8 cellular contexts compared by ENCODE assay signal in the genomic region with DNA sequence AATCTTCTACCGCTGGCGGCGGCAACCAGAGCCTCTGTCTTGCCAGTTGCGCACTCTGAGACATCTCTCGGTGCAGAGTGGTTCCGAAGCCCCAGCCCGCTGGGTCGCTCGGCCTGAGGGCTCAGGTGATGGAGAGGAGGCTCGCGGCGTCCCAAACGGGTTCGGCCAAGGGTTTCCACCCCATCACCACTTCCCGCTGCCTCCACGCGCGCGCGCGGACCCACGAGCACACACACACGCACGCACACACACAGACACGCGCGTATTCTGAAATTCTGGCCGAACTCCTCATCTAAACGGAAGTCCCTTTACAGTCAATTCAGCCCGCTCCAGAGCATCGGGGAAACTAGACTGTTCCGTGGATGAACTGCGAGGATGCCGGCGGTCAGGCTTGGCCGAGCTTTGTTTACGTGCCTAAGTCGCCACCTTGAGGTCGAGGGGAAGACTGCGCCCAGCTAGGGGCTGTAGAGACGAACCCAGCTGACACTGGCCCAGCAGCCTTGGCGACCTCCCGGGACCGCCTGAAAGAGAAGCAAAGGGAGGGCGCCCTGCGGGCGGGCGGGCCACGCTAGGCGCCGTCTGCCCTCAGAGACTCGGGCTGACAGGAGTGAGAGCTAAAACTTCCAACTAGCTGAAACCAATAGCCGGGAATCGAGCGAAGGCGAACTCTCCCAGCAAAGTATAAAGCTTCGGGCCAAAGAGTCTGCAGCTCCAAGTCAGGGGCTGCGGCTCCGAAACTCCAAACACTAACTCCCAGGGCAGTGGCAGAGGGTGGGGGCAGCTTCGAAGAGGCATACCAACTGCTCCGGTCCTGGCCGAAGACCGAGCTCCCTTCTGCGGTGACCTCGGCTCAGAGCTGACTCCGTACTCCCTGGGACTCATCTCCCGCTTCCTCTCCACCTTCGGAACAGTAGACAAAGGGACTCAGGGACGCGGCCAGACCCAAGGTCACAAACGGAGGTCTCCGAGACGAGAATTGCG.
DNase-seq lines count a peak whose midpoint lies in the region; TF ChIP-seq lines count a peak whose summit lies in the region.

No MANE protein-coding gene starts in this region.

- peaks cover 45% of the 10 kb centered on the region for H3K27me3 Mint-ChIP-seq in activated naive CD4-positive, alpha-beta T cell treated with anti-CD3 and anti-CD28 coated beads for 36 hours (ENCODE audit: low read depth)

- H3K9me3 ChIP-seq in ES-I3 (ENCODE audit: control insufficient read depth, insufficient read depth, low read length) (no peaks in the 10 kb centered on the region), neuronal stem cell (replicated peaks in 1 of 2; ENCODE audit: control insufficient read depth in 2 of 2, insufficient read depth in 1 of 2, low read depth in 1 of 2, low read length in 2 of 2) (peaks cover 0 to 9% of the 10 kb centered on the region in 2 donors), thyroid gland (no peaks in the 10 kb centered on the region)

- H3K9ac ChIP-seq in ES-I3 (ENCODE audit: low read depth, low read length) = peak overlapping the region; percentile 60; the same call in 1 of the 2 replicates
- H3K9ac ChIP-seq in KMS-11 = no peak overlapping the region
- H3K9ac ChIP-seq in neuronal stem cell (ENCODE audit: low read depth, low read length, poor library complexity) = peak overlapping the region; percentile 89

- peak overlapping the region; percentile 62 for H3K4me2 ChIP-seq in KMS-11
- peak overlapping the region; percentile 97 for H3K4me2 ChIP-seq in neuronal stem cell (ENCODE audit: insufficient read depth, low read length, poor library complexity, severe bottlenecking)

- intact Hi-C loops in activated naive CD4-positive, alpha-beta T cell treated with anti-CD3 and anti-CD28 coated beads for 36 hours (cut with micrococcal nuclease) = loop anchor here (1.0 to 5.0 kb wide), 5 partner anchors 9 to 1286 kb away; no protein-coding TSS in a partner anchor
- intact Hi-C loops in thyroid gland (cut with DNase I) = loop anchor here (5.0 kb wide), 3 partner anchors 671 to 1286 kb away; no protein-coding TSS in a partner anchor

- TF ChIP-seq CTCF in KMS-11 (conservative IDR thresholded peaks at IDR 0.05; ENCODE audit: low read depth, low read length) = peak; percentile 84
- peak; percentile 58 to 94 (median 87) for TF ChIP-seq CTCF in thyroid gland (IDR thresholded peaks at IDR 0.05)

- H3K27ac Mint-ChIP-seq in activated naive CD4-positive, alpha-beta T cell treated with anti-CD3 and anti-CD28 coated beads for 36 hours = no peak overlapping the region

- no peak overlapping the region for H4K8ac ChIP-seq in neuronal stem cell (ENCODE audit: low read depth, low read length)

- H2AK5ac ChIP-seq in neuronal stem cell (ENCODE audit: low read depth, low read length) = peak overlapping the region; percentile 42

- H2BK15ac ChIP-seq in neuronal stem cell (ENCODE audit: low read length) = peak overlapping the region; percentile 73

- CTCF ChIA-PET in activated naive CD4-positive, alpha-beta T cell treated with anti-CD3 and anti-CD28 coated beads for 36 hours (lab: Charles Lee) = interaction anchor here (0.6 to 1.6 kb wide), 15 partner anchors 8 to 969 kb away, joined by 3 to 9 read pairs (median 3); no protein-coding TSS in a partner anchor

- peak overlapping the region; percentile 93 for H3K18ac ChIP-seq in neuronal stem cell (ENCODE audit: low read length)

- no peaks in the 10 kb centered on the region for H3K36me3 Mint-ChIP-seq in activated naive CD4-positive, alpha-beta T cell treated with anti-CD3 and anti-CD28 coated beads for 36 hours (ENCODE audit: low read depth)

- H3K79me1 ChIP-seq in neuronal stem cell (ENCODE audit: low read depth, low read length) = peaks cover 2% of the 10 kb centered on the region

- peak overlapping the region; percentile 59 for H3K4me3 Mint-ChIP-seq in activated naive CD4-positive, alpha-beta T cell treated with anti-CD3 and anti-CD28 coated beads for 36 hours

- no peaks in the 10 kb centered on the region for H3K9me3 Mint-ChIP-seq in activated naive CD4-positive, alpha-beta T cell treated with anti-CD3 and anti-CD28 coated beads for 36 hours

- no peaks in the 10 kb centered on the region for H4K20me1 ChIP-seq in KMS-11 (ENCODE audit: insufficient read depth)

- no peaks in the 10 kb centered on the region; the same call in 1 of the 2 replicates for H3K27me3 ChIP-seq in KMS-11 (ENCODE audit: insufficient read depth, low read depth)
- H3K27me3 ChIP-seq in neuronal stem cell (ENCODE audit: control insufficient read depth in 3 of 3, insufficient read depth in 3 of 3, low read depth in 1 of 3, low read length in 3 of 3) = peaks cover 11 to 80% (median 44%) of the 10 kb centered on the region in 3 experiments
- no peaks in the 10 kb centered on the region for H3K27me3 ChIP-seq in thyroid gland

- H2BK120ac ChIP-seq in neuronal stem cell (ENCODE audit: low read depth, low read length) = peak overlapping the region; percentile 21

- DNase-seq in H4 (ENCODE audit: low spot score) (peak; percentile 91), germinal center (ENCODE audit: low spot score) (peak; percentile 77), neuronal stem cell (ENCODE audit: low spot score) (peak; percentile 93), thyroid gland (peak; percentile 87 to 90)
- DNase-seq in activated naive CD4-positive, alpha-beta T cell treated with anti-CD3 and anti-CD28 coated beads for 36 hours = peak; percentile 81

- peak overlapping the region; percentile 92 for H2AFZ ChIP-seq in KMS-11 (ENCODE audit: low read depth)
- H2AFZ ChIP-seq in neuronal stem cell (ENCODE audit: low read length) = peak overlapping the region; percentile 91

- no peak overlapping the region for H3K27ac ChIP-seq in KMS-11
- H3K27ac ChIP-seq in neuronal stem cell (replicated peaks; ENCODE audit: low read length) = peak overlapping the region; percentile 11
- H3K27ac ChIP-seq in thyroid gland = no peak overlapping the region

- H3K4me1 ChIP-seq in ES-I3 (ENCODE audit: insufficient read depth, low read length) (no peaks in the 10 kb centered on the region; the same call in 1 of the 2 replicates), KMS-11 (ENCODE audit: low read depth, poor library complexity, severe bottlenecking) (no peaks in the 10 kb centered on the region), neuronal stem cell (ENCODE audit: control insufficient read depth in 2 of 2, insufficient read depth in 1 of 2, low read depth in 1 of 2, low read length in 2 of 2) (peaks cover 8 to 9% of the 10 kb centered on the region in 2 donors), thyroid gland (peaks cover 6 to 17% of the 10 kb centered on the region in 2 donors)

- no peak overlapping the region for H3K4ac ChIP-seq in neuronal stem cell (ENCODE audit: low read length)

- peak overlapping the region; percentile 77 for H2BK5ac ChIP-seq in neuronal stem cell (ENCODE audit: low read length)

- H3K36me3 ChIP-seq in ES-I3 (ENCODE audit: insufficient read depth, low read length) = no peaks in the 10 kb centered on the region
- H3K36me3 ChIP-seq in KMS-11 (ENCODE audit: insufficient read depth) = no peaks in the 10 kb centered on the region
- no peaks in the 10 kb centered on the region for H3K36me3 ChIP-seq in neuronal stem cell (replicated peaks in 1 of 2; ENCODE audit: control insufficient read depth in 2 of 2, insufficient read depth in 2 of 2, low read length in 2 of 2)
- no peaks in the 10 kb centered on the region for H3K36me3 ChIP-seq in thyroid gland

- H4K91ac ChIP-seq in neuronal stem cell (ENCODE audit: low read depth, low read length, poor library complexity) = no peak overlapping the region

- H3K4me3 ChIP-seq in KMS-11 (IDR thresholded peaks at IDR 0.05; ENCODE audit: insufficient read depth, low read depth, low read length) = no peak overlapping the region
- H3K4me3 ChIP-seq in neuronal stem cell (ENCODE audit: low read length in 2 of 2) = peak overlapping the region; percentile 47 to 80
- no peak overlapping the region for H3K4me3 ChIP-seq in thyroid gland (replicated peaks in 1 of 3)

- peak overlapping the region; percentile 17 for H3K14ac ChIP-seq in neuronal stem cell (ENCODE audit: low read length)

- peak overlapping the region; percentile 93 for H2BK12ac ChIP-seq in neuronal stem cell (ENCODE audit: low read length)

- H3K23ac ChIP-seq in neuronal stem cell (ENCODE audit: low read depth, low read length, poor library complexity) = peak overlapping the region; percentile 3

- no CpG with 5 or more reads among the region's 74 CpGs for WGBS in neuronal stem cell (ENCODE audit: extremely low coverage in 2 of 2, insufficient read length in 2 of 2, insufficient replicate concordance in 1 of 2), 2 donors
- WGBS in thyroid gland, 2 donors = 2 to 7% methylated on average over 28 to 48 of the region's 74 CpGs

- peaks cover 22% of the 10 kb centered on the region for H3K4me1 Mint-ChIP-seq in activated naive CD4-positive, alpha-beta T cell treated with anti-CD3 and anti-CD28 coated beads for 36 hours (ENCODE audit: low read depth)

- TF ChIP-seq POLR2A in thyroid gland (IDR thresholded peaks at IDR 0.05) = no peak

- no peaks in the 10 kb centered on the region for H3K79me2 ChIP-seq in KMS-11 (ENCODE audit: insufficient read depth, low read depth)

TF ChIP-seq in PFSK-1, 5 proteins besides CTCF, POLR2A, EP300 and RAD21:
- TF ChIP-seq TAF1 (IDR thresholded peaks at IDR 0.05; ENCODE audit: borderline replicate concordance, insufficient read depth, low read length) (no peak), FOXP2 (optimal IDR thresholded peaks at IDR 0.05; ENCODE audit: borderline replicate concordance, extremely low read depth, extremely low read length, insufficient read depth) (peak; percentile 83)

Comparison
In these comparisons a context has a peak if more than half of its experiments do, and no peak if none do; other contexts are left out.
1. H3K4me3 ChIP-seq: peak in neuronal stem cell (2 of 2); none in KMS-11 (single experiment) and thyroid gland (0 of 3).
2. Peak in every context shown above with its lines, with median percentiles within 50 percentile points of each other: DNase-seq.